ENCODE assay signal across 23 cellular contexts in genomic region chr14:92099802-92100201, GRCh38.
"Had no signal": no experiment of that assay in that cellular context is flagged by ENCODE, and none has a peak within 500 bp of the region (broad histone marks: within the 10 kb centered on the region; RNA-seq: fewer than 3 reads in every experiment).

No MANE protein-coding gene starts in this region.

- H3K4me3 Mint-ChIP-seq: activated CD4-positive, alpha-beta T cell treated with anti-CD3 and anti-CD28 coated beads for 36 hours; activated naive CD8-positive, alpha-beta T cell treated with anti-CD3 and anti-CD28 coated beads for 36 hours; endodermal cell; mesothelial cell of epicardium; natural killer cell treated with Interleukin-12 subunit alpha and Interleukin-12 subunit beta and Interleukin-15 and Interleukin-18, amount 100 ng/mL, for 72 hours; WTC11 had no signal

- H3K27ac Mint-ChIP-seq: activated CD4-positive, alpha-beta T cell treated with anti-CD3 and anti-CD28 coated beads for 36 hours; activated naive CD8-positive, alpha-beta T cell treated with anti-CD3 and anti-CD28 coated beads for 36 hours; endodermal cell; mesothelial cell of epicardium; natural killer cell treated with Interleukin-12 subunit alpha and Interleukin-12 subunit beta and Interleukin-15 and Interleukin-18, amount 100 ng/mL, for 72 hours; WTC11 had no signal

- H3K4me3 ChIP-seq: dorsolateral prefrontal cortex, gastrocnemius medialis, lung, pancreas, transverse colon, vagina had no signal

- H3K9me3 Mint-ChIP-seq: activated naive CD8-positive, alpha-beta T cell treated with anti-CD3 and anti-CD28 coated beads for 36 hours; endodermal cell; mesothelial cell of epicardium; natural killer cell treated with Interleukin-12 subunit alpha and Interleukin-12 subunit beta and Interleukin-15 and Interleukin-18, amount 100 ng/mL, for 72 hours; WTC11 had no signal

- H3K4me1 ChIP-seq: pancreas had no signal

- H3K27me3 Mint-ChIP-seq: activated CD4-positive, alpha-beta T cell treated with anti-CD3 and anti-CD28 coated beads for 36 hours; activated naive CD8-positive, alpha-beta T cell treated with anti-CD3 and anti-CD28 coated beads for 36 hours; natural killer cell treated with Interleukin-12 subunit alpha and Interleukin-12 subunit beta and Interleukin-15 and Interleukin-18, amount 100 ng/mL, for 72 hours had no signal

- DNase-seq: activated CD4-positive, alpha-beta T cell treated with anti-CD3 and anti-CD28 coated beads for 36 hours; activated CD4-positive, alpha-beta T cell treated with anti-CD3 and anti-CD28 coated beads, Interleukin-2, amount 50 U/mL, for 48 hours; activated naive CD4-positive, alpha-beta T cell; activated naive CD8-positive, alpha-beta T cell treated with anti-CD3 and anti-CD28 coated beads for 36 hours; amniotic stem cell; dorsolateral prefrontal cortex; endodermal cell; gastrocnemius medialis; head of caudate nucleus; kidney; pancreas; stimulated activated CD4-positive, alpha-beta T cell treated with anti-CD3 and anti-CD28 coated beads, Interleukin-1b, Interleukin-23, amount 100 ng/mL, for 48 hours; stimulated activated CD8-positive, alpha-beta memory T cell treated with anti-CD3 and anti-CD28 coated beads, Interleukin-4, amount 100 ng/mL, for 48 hours; stimulated activated naive CD4-positive, alpha-beta T cell treated with Interleukin-2 at 50 U/mL for 16 hours; transverse colon had no signal

- ATAC-seq: activated CD4-positive, alpha-beta T cell treated with anti-CD3 and anti-CD28 coated beads for 36 hours; gastrocnemius medialis; left lobe of liver; natural killer cell treated with Interleukin-12 subunit alpha and Interleukin-12 subunit beta and Interleukin-15 and Interleukin-18, amount 100 ng/mL, for 72 hours; pancreas; WTC11 had no signal

- H3K36me3 Mint-ChIP-seq: activated naive CD8-positive, alpha-beta T cell treated with anti-CD3 and anti-CD28 coated beads for 36 hours had no signal

- H3K27ac ChIP-seq: dorsolateral prefrontal cortex, epithelial cell of prostate, gastrocnemius medialis, neutrophil, pancreas, transverse colon, vagina had no signal

- H3K9me3 ChIP-seq: gastrocnemius medialis, neutrophil, pancreas, transverse colon, vagina had no signal
